Comparison of ENCODE assay signal across 7 cellular contexts in genomic region chr17:63842540-63843386, GRCh38.
DNase-seq lines count a peak whose midpoint lies in the region; ATAC-seq and TF ChIP-seq lines count a peak whose summit lies in the region.

Gene SMARCD2, minus strand, starts transcription at chr17:63842685. Its CDS starts 11 bp downstream, at chr17:63842674.

- in situ Hi-C loops in astrocyte of the spinal cord (cut with HindIII; ENCODE audit: low sequenced_read_pairs): no loop called here

- TF ChIP-seq CTCF in astrocyte of the spinal cord (IDR thresholded peaks at IDR 0.05; ENCODE audit: low read depth, low read length): no peak
- TF ChIP-seq CTCF in retinal pigment epithelial cell (conservative IDR thresholded peaks at IDR 0.05; ENCODE audit: low read depth, low read length): no peak

- DNase-seq in NCI-H2081 (lab: John Stamatoyannopoulos, UW) (peak; percentile 99), T1000 (lab: John Stamatoyannopoulos, UW) (peak; percentile 98), astrocyte of the spinal cord (ENCODE audit: low read depth, low spot score) (peak; percentile 100), hippocampal formation (lab: John Stamatoyannopoulos, UW) (peak; percentile 98), retinal pigment epithelial cell (ENCODE audit: low read depth) (peak; percentile 97)

- peak within 1 kb of the TSS; percentile 87 for H3K4me3 ChIP-seq in astrocyte of the spinal cord (ENCODE audit: low read depth, low read length)
- peak within 1 kb of the TSS; percentile 88 for H3K4me3 ChIP-seq in retinal pigment epithelial cell (ENCODE audit: low read length)

- ATAC-seq in GM18511 (IDR thresholded peaks at IDR 0.05; ENCODE audit: unreplicated experiment) (peak; percentile 81), HG03039 (IDR thresholded peaks at IDR 0.05; ENCODE audit: unreplicated experiment) (peak; percentile 72)

Comparison
In these comparisons a context has a peak if more than half of its experiments do, and no peak if none do; other contexts are left out.
1. Peak in every context shown above with its lines: DNase-seq, ATAC-seq and H3K4me3 ChIP-seq.